ENCODE assay signal across 15 cellular contexts in genomic region chr6:79246891-79247290, GRCh38. TPM values are rescaled to one million over a fixed set of nuclear protein-coding genes. Genes with fewer than 3 reads are reported as not detected.
DNase-seq lines count a peak whose midpoint lies in the region; ATAC-seq and TF ChIP-seq lines count a peak whose summit lies in the region.
"Had no signal": no experiment of that assay in that cellular context is flagged by ENCODE, and none has a peak within 500 bp of the region (broad histone marks: within the 10 kb centered on the region; RNA-seq: fewer than 3 reads in every experiment).

No MANE protein-coding gene starts in this region.

- H3K36me3 ChIP-seq in stomach (no peaks in the 10 kb centered on the region), Peyer's patch (no peaks in the 10 kb centered on the region)
- H3K36me3 ChIP-seq: gastroesophageal sphincter had no signal

- TF ChIP-seq CTCF in stomach (IDR thresholded peaks at IDR 0.05), result no peak
- no peak for TF ChIP-seq CTCF in Peyer's patch (IDR thresholded peaks at IDR 0.05)

- no peak for TF ChIP-seq EP300 in stomach (IDR thresholded peaks at IDR 0.05)

- no peak overlapping the region for H3K27ac ChIP-seq in stomach
- no peak overlapping the region for H3K27ac ChIP-seq in Peyer's patch
- H3K27ac ChIP-seq: gastroesophageal sphincter, SK-N-MC had no signal

- H3K4me1 ChIP-seq in stomach (no peaks in the 10 kb centered on the region), Peyer's patch (no peaks in the 10 kb centered on the region)
- H3K4me1 ChIP-seq: gastroesophageal sphincter had no signal

- peak; percentile 72 for DNase-seq in MV-4-11 (lab: John Stamatoyannopoulos, UW)
- DNase-seq in erythroblast (lab: John Stamatoyannopoulos, UW), result no peak
- DNase-seq in stomach, result no peak
- DNase-seq in cerebellar cortex (ENCODE audit: low spot score), result no peak
- DNase-seq in Peyer's patch, result no peak
- DNase-seq: activated CD4-positive, alpha-beta T cell treated with anti-CD3 and anti-CD28 coated beads, Interleukin-2, amount 50 U/mL, for 1 hour; C1 segment of cervical spinal cord; GF-D8; NCI-H526; stimulated activated naive CD8-positive, alpha-beta T cell treated with anti-CD3 and anti-CD28 coated beads, Interleukin-15, Interleukin-2, amounts not matched to agents 100 U/mL and 50 U/mL, for 24 hours had no signal

- no peaks in the 10 kb centered on the region for H3K27me3 ChIP-seq in stomach
- no peaks in the 10 kb centered on the region for H3K27me3 ChIP-seq in Peyer's patch
- H3K27me3 ChIP-seq: gastroesophageal sphincter had no signal

- H3K9me3 ChIP-seq in stomach, result no peaks in the 10 kb centered on the region
- no peaks in the 10 kb centered on the region for H3K9me3 ChIP-seq in Peyer's patch
- H3K9me3 ChIP-seq: gastroesophageal sphincter had no signal

- ATAC-seq in GM18861 (IDR thresholded peaks at IDR 0.05; ENCODE audit: unreplicated experiment) (peak; percentile 78), GM21447 (IDR thresholded peaks at IDR 0.05; ENCODE audit: unreplicated experiment) (peak; percentile 84), HG03039 (IDR thresholded peaks at IDR 0.05; ENCODE audit: unreplicated experiment) (peak; percentile 76)
- ATAC-seq: gastroesophageal sphincter; stimulated activated naive CD8-positive, alpha-beta T cell treated with anti-CD3 and anti-CD28 coated beads, Interleukin-15, Interleukin-2, amounts not matched to agents 100 U/mL and 50 U/mL, for 24 hours had no signal

- intact Hi-C loops in stomach (cut with DNase I; ENCODE audit: low total_unique reads), result no loop called here

- no peak overlapping the region for H3K4me3 ChIP-seq in stomach
- H3K4me3 ChIP-seq in Peyer's patch, result no peak overlapping the region
- H3K4me3 ChIP-seq: gastroesophageal sphincter, SK-N-MC had no signal

- no peak for TF ChIP-seq POLR2A in erythroblast (IDR thresholded peaks at IDR 0.05; ENCODE audit: low read length)
- no peak for TF ChIP-seq POLR2A in stomach (IDR thresholded peaks at IDR 0.05)
- TF ChIP-seq POLR2A in Peyer's patch (IDR thresholded peaks at IDR 0.05), result no peak

RNA-seq across cellular contexts. Expression of gene HMGN3, which starts 12.4 kb away (rescaled TPM):
- total RNA-seq in stomach (100 to 1,000 TPM in 1 of 5 donors, 10 to 100 TPM in 4; 34.8 to 118 (median 50.2) TPM), Peyer's patch (100 to 1,000 TPM in 1 of 4 donors, 10 to 100 TPM in 1, 1 to 10 TPM in 2; 9.3 to 102 (median 16.5) TPM)
- polyA plus RNA-seq in stomach, result 100 to 1,000 TPM; 109 to 150 (median 146) TPM
